ENCODE assay signal across 24 cellular contexts in the genomic region with DNA sequence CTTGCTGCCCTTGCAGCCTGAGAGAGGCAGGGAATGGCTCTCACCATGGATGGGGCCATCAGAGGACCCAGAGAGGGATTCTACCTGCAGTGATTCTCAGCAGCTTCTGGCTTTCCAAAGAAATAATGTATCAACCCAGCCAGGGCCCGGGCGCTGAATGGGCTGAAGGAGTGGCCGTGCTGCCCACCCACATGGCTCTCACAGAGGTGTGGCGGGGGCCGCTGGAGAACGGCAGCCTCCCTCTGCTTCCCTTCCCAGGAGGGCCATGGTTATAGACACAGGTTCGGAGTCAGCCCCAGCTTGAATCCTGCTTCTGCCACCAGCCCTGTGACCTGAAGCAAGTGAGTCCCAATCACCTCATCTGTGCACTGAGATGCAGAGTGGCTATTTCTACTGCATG.
"Had no signal": no experiment of that assay in that cellular context is flagged by ENCODE, and none has a peak within 500 bp of the region (broad histone marks: within the 10 kb centered on the region; RNA-seq: fewer than 3 reads in every experiment).

No MANE protein-coding gene starts in this region.

- H3K4me3 ChIP-seq: colonic mucosa, coronary artery, dorsolateral prefrontal cortex, esophagus muscularis mucosa, esophagus squamous epithelium, gastrocnemius medialis, gastroesophageal sphincter, heart left ventricle, heart right ventricle had no signal

- H3K36me3 ChIP-seq: colonic mucosa, esophagus muscularis mucosa, esophagus squamous epithelium, gastrocnemius medialis, gastroesophageal sphincter, heart left ventricle, heart right ventricle had no signal

- H3K27me3 ChIP-seq: colonic mucosa, dorsolateral prefrontal cortex, esophagus muscularis mucosa, gastrocnemius medialis, gastroesophageal sphincter, heart left ventricle had no signal

- H3K4me1 ChIP-seq: colonic mucosa, esophagus muscularis mucosa, esophagus squamous epithelium, foreskin keratinocyte, gastrocnemius medialis, gastroesophageal sphincter, heart left ventricle, heart right ventricle had no signal

- H3K27ac ChIP-seq: colonic mucosa, coronary artery, dorsolateral prefrontal cortex, epithelial cell of prostate, esophagus muscularis mucosa, esophagus squamous epithelium, foreskin keratinocyte, gastrocnemius medialis, gastroesophageal sphincter, heart left ventricle, heart right ventricle had no signal

- DNase-seq: colonic mucosa; cortex of kidney; dermis blood vessel endothelial cell; dorsolateral prefrontal cortex; effector CD4-positive, alpha-beta T cell; effector CD8-positive, alpha-beta T cell; effector memory CD4-positive, alpha-beta T cell; effector memory CD8-positive, alpha-beta T cell; endodermal cell; erythroblast; esophagus squamous epithelium; foreskin fibroblast; foreskin keratinocyte; foreskin melanocyte; gastrocnemius medialis; glutamatergic neuron; head of caudate nucleus; heart left ventricle; heart right ventricle had no signal

- H3K9me3 ChIP-seq: colonic mucosa, esophagus muscularis mucosa, esophagus squamous epithelium, gastrocnemius medialis, gastroesophageal sphincter, heart left ventricle, heart right ventricle had no signal

- ATAC-seq: effector memory CD8-positive, alpha-beta T cell; esophagus mucosa; foreskin keratinocyte; gastrocnemius medialis; gastroesophageal sphincter; heart left ventricle; heart right ventricle had no signal
